ENCODE assay signal across 16 cellular contexts in genomic region chr11:773425-773824, GRCh38. TPM values are rescaled to one million over a fixed set of nuclear protein-coding genes. Genes with fewer than 3 reads are reported as not detected.
DNase-seq lines count a peak whose midpoint lies in the region; ATAC-seq, FAIRE-seq and TF ChIP-seq lines count a peak whose summit lies in the region.
"Had no signal": no experiment of that assay in that cellular context is flagged by ENCODE, and none has a peak within 500 bp of the region (broad histone marks: within the 10 kb centered on the region; RNA-seq: fewer than 3 reads in every experiment).

No MANE protein-coding gene starts in this region.

- POLR2A ChIA-PET in K562 (lab: Yijun Ruan, JAX): interaction anchor here (0.7 to 1.0 kb wide), 2 partner anchors 11 to 22 kb away, joined by 3 to 4 read pairs; no protein-coding TSS in a partner anchor

- peaks cover 70% of the 10 kb centered on the region for H3K79me2 ChIP-seq in MM.1S (ENCODE audit: low read length)
- H3K79me2 ChIP-seq in K562 (ENCODE audit: control insufficient read depth, insufficient read depth, low read length): peaks cover 75% of the 10 kb centered on the region
- peaks cover 48% of the 10 kb centered on the region for H3K79me2 ChIP-seq in neural progenitor cell (ENCODE audit: low read depth)

- TF ChIP-seq POLR2A in K562 (conservative IDR thresholded peaks at IDR 0.05): no peak

- peaks cover 11% of the 10 kb centered on the region for H3K4me1 Mint-ChIP-seq in neural progenitor cell

- TF ChIP-seq EP300 in K562 (IDR thresholded peaks at IDR 0.05; ENCODE audit: low read length): no peak

- H3K4me3 ChIP-seq in MM.1S (ENCODE audit: low read length) (no peak overlapping the region), K562 (no peak overlapping the region), neural progenitor cell (no peak overlapping the region), upper lobe of right lung (no peak overlapping the region), lower lobe of right lung (no peak overlapping the region)

- H3K27me3 Mint-ChIP-seq in neural progenitor cell (ENCODE audit: insufficient read depth, low read depth): no peaks in the 10 kb centered on the region
- H3K27me3 Mint-ChIP-seq: CD4-positive, alpha-beta T cell had no signal

- no peaks in the 10 kb centered on the region for H3K9me2 ChIP-seq in MM.1S (replicated peaks; ENCODE audit: insufficient read depth, low read length)

- CTCF ChIA-PET in K562 (lab: Yijun Ruan, JAX; ENCODE audit: low intra/inter-chr PET ratio): no interaction called here

- peaks cover 6% of the 10 kb centered on the region for H3K9me1 ChIP-seq in K562 (ENCODE audit: control insufficient read depth, insufficient read depth, low read length)

- H3K36me3 ChIP-seq in MM.1S (replicated peaks; ENCODE audit: insufficient read depth, low read length): peaks cover 9% of the 10 kb centered on the region
- peaks cover 62% of the 10 kb centered on the region for H3K36me3 ChIP-seq in K562 (ENCODE audit: control insufficient read depth, insufficient read depth, low read length)
- no peaks in the 10 kb centered on the region for H3K36me3 ChIP-seq in neural progenitor cell
- peaks cover 34% of the 10 kb centered on the region for H3K36me3 ChIP-seq in upper lobe of right lung
- H3K36me3 ChIP-seq in lower lobe of right lung: peaks cover 44% of the 10 kb centered on the region

- no peak overlapping the region for H3K27ac Mint-ChIP-seq in neural progenitor cell
- H3K27ac Mint-ChIP-seq: CD4-positive, alpha-beta T cell had no signal

- H4K20me1 ChIP-seq in MM.1S (ENCODE audit: insufficient read depth, low read length) (no peaks in the 10 kb centered on the region; the same call in 1 of the 2 replicates), K562 (replicated peaks; ENCODE audit: control insufficient read depth, insufficient read depth, low read length) (peaks cover 28% of the 10 kb centered on the region), neural progenitor cell (ENCODE audit: low read depth) (peaks cover 65% of the 10 kb centered on the region)

- H3K4me1 ChIP-seq in MM.1S (ENCODE audit: low read length) (peaks cover 3% of the 10 kb centered on the region; the same call in 1 of the 2 replicates), K562 (replicated peaks in 1 of 2; ENCODE audit: control insufficient read depth in 2 of 2, insufficient read depth in 2 of 2, low read length in 2 of 2) (peaks cover 15 to 82% of the 10 kb centered on the region in 2 experiments), neural progenitor cell (peaks cover 16% of the 10 kb centered on the region), upper lobe of right lung (peaks cover 22% of the 10 kb centered on the region), lower lobe of right lung (peaks cover 26% of the 10 kb centered on the region)

- H3K27me3 ChIP-seq in MM.1S (replicated peaks; ENCODE audit: insufficient read depth, low read length) (no peaks in the 10 kb centered on the region), K562 (ENCODE audit: control insufficient read depth in 2 of 2, insufficient read depth in 2 of 2, low read length in 2 of 2) (no peaks in the 10 kb centered on the region), neural progenitor cell (no peaks in the 10 kb centered on the region), upper lobe of right lung (no peaks in the 10 kb centered on the region), lower lobe of right lung (ENCODE audit: low read depth) (no peaks in the 10 kb centered on the region)

- in situ Hi-C loops in K562 (cut with MboI): no loop called here

- no peaks in the 10 kb centered on the region for H3K9me3 ChIP-seq in MM.1S (replicated peaks; ENCODE audit: insufficient read depth, low read length)
- no peaks in the 10 kb centered on the region; the same call in 1 of the 2 replicates for H3K9me3 ChIP-seq in K562 (replicated peaks; ENCODE audit: control insufficient read depth, insufficient read depth, low read depth, low read length)
- no peaks in the 10 kb centered on the region for H3K9me3 ChIP-seq in neural progenitor cell (ENCODE audit: low read depth)
- no peaks in the 10 kb centered on the region for H3K9me3 ChIP-seq in upper lobe of right lung
- no peaks in the 10 kb centered on the region for H3K9me3 ChIP-seq in lower lobe of right lung

- WGBS in K562 (ENCODE audit: insufficient coverage, low coverage, missing lambda C conversion rate): 100% methylated on average over 2 of the region's 5 CpGs

- H3K36me3 Mint-ChIP-seq in neural progenitor cell: peaks cover 2% of the 10 kb centered on the region

- TF ChIP-seq RAD21 in K562 (CRISPR knock-in tag; conservative IDR thresholded peaks at IDR 0.05 in 1 of 2, IDR thresholded peaks at IDR 0.05 in 1 of 2): no peak

- no peaks in the 10 kb centered on the region for H3F3A ChIP-seq in MM.1S (ENCODE audit: insufficient read depth, low read length)
- peaks cover 8% of the 10 kb centered on the region for H3F3A ChIP-seq in neural progenitor cell (ENCODE audit: low read depth)

- H3K27ac ChIP-seq in MM.1S (ENCODE audit: low read length) (no peak overlapping the region), K562 (ENCODE audit: extremely low read depth, low read depth, low read length) (no peak overlapping the region; the same call in 2 of the 3 replicates), neural progenitor cell (no peak overlapping the region), upper lobe of right lung (no peak overlapping the region), lower lobe of right lung (no peak overlapping the region)

- intact Hi-C loops in K562 (cut with micrococcal nuclease) (no loop called here), upper lobe of right lung (cut with DNase I) (no loop called here), lower lobe of right lung (cut with DNase I) (no loop called here)

- no peaks in the 10 kb centered on the region for H3K9me3 Mint-ChIP-seq in neural progenitor cell
- H3K9me3 Mint-ChIP-seq: CD4-positive, alpha-beta T cell had no signal

- no peak overlapping the region for H3K4me3 Mint-ChIP-seq in neural progenitor cell
- H3K4me3 Mint-ChIP-seq: CD4-positive, alpha-beta T cell had no signal

- no TSS peak for BruUV-seq in K562 (replicated peaks; lab: Mats Ljungman, UMichigan)

- DNase-seq in MM.1S (peak; percentile 5), K562 (ENCODE audit: extremely low read depth in 1 of 4, low spot score in 3 of 4) (no peak), neural progenitor cell (ENCODE audit: low spot score) (peak; percentile 1), upper lobe of right lung (peak; percentile 58), NCI-H1417 treated with DMSO at 0.1 percent for 48 hours (lab: John Stamatoyannopoulos, UW) (no peak), lower lobe of right lung (no peak), nucleus accumbens (lab: John Stamatoyannopoulos, UW) (no peak)
- DNase-seq: AML-193; CD4-positive, alpha-beta T cell; DMS79; NCI-H1092; NCI-H1694 treated with DMSO at 0.1 percent for 48 hours; NCI-H446 had no signal

- H3K4me2 ChIP-seq in MM.1S (ENCODE audit: low read depth, low read length): no peak overlapping the region
- H3K4me2 ChIP-seq in K562 (ENCODE audit: insufficient read depth, low read length): no peak overlapping the region
- H3K4me2 ChIP-seq in neural progenitor cell: no peak overlapping the region

- TF ChIP-seq CTCF in MM.1S (IDR thresholded peaks at IDR 0.05; ENCODE audit: low read length): no peak
- TF ChIP-seq CTCF in K562 (IDR thresholded peaks at IDR 0.05 in 2 of 3, conservative IDR thresholded peaks at IDR 0.05 in 1 of 3; ENCODE audit: insufficient read depth in 2 of 3, low read depth in 1 of 3, low read length in 3 of 3): no peak
- no peak for TF ChIP-seq CTCF in neural progenitor cell (IDR thresholded peaks at IDR 0.05)
- no peak for TF ChIP-seq CTCF in upper lobe of right lung (IDR thresholded peaks at IDR 0.05)
- no peak for TF ChIP-seq CTCF in lower lobe of right lung (IDR thresholded peaks at IDR 0.05)

- no peak overlapping the region for H2AFZ ChIP-seq in MM.1S (ENCODE audit: low read length)
- H2AFZ ChIP-seq in K562 (ENCODE audit: low read depth, low read length): no peak overlapping the region
- no peak overlapping the region for H2AFZ ChIP-seq in neural progenitor cell (replicated peaks)

- no peak for FAIRE-seq in K562 (lab: Jason Lieb, UNC)
- FAIRE-seq: GM12891, HTR-8/SVneo had no signal

- no peak overlapping the region for H3K9ac ChIP-seq in MM.1S (ENCODE audit: low read length)
- H3K9ac ChIP-seq in K562 (ENCODE audit: insufficient read depth in 1 of 2, low read depth in 2 of 2, low read length in 2 of 2): peak overlapping the region in 1 of 2 experiments; percentile 65; a peak in 2 of 4 replicates
- H3K9ac ChIP-seq in neural progenitor cell: peak overlapping the region; percentile 22

- ATAC-seq in K562 (no peak), upper lobe of right lung (no peak), lower lobe of right lung (no peak)
- ATAC-seq: Right ventricle myocardium inferior had no signal

RNA-seq across cellular contexts. Expression of gene GATD1, which starts 3.9 kb away (rescaled TPM):
- 140 and 450 TPM in 2 replicates for total RNA-seq in K562 (2011; cell fraction: chromatin; rRNA removed; ENCODE audit: low replicate concordance)
- total RNA-seq in K562 (2011; cell fraction: nucleolus; rRNA removed): 336 and 342 TPM in 2 replicates
- total RNA-seq in K562 (2011; cell fraction: nucleoplasm; rRNA removed): 156 and 178 TPM in 2 replicates
- 50.8 and 50.9 TPM in 2 replicates for total RNA-seq in K562 (2014; rRNA removed)
- total RNA-seq in K562 (2014; rRNA removed; fragmentation: Illumina TruSeq; extraction: Trizol): 13.5 and 17.1 TPM in 2 replicates
- total RNA-seq in K562 (2015; rRNA removed; fragmentation: Illumina TruSeq; extraction: Trizol): 45.4 and 49.5 TPM in 2 replicates
- total RNA-seq in K562 (2021): 105 and 118 TPM in 2 replicates
- 35.8 and 58.6 TPM in 2 replicates for polyA plus RNA-seq in K562 (2011; rRNA removed)
- polyA plus RNA-seq in K562 (2011; cell fraction: cytosol; rRNA removed): 47.9 and 104 TPM in 2 replicates
- 263 and 504 TPM in 2 replicates for polyA plus RNA-seq in K562 (2011; cell fraction: nucleus; rRNA removed)
- polyA plus RNA-seq in K562 (2012): 53.2 and 84.6 TPM in 2 replicates
- 36.9 and 78.5 TPM in 2 replicates for polyA plus RNA-seq in K562 (2014; fragmentation: Illumina TruSeq; extraction: Trizol)
- 1 to 10 TPM; 2.8 to 3.3 TPM for polyA plus RNA-seq in K562 (2014; fragmentation: Nextera tagmentation; extraction: Ambion mirVana)
- 144 TPM in 2 replicates for polyA plus RNA-seq in K562 (2014; rRNA removed)
- polyA minus RNA-seq in K562 (2011; rRNA and poly(A)+ RNA removed): 6.8 and 13.8 TPM in 2 replicates
- polyA minus RNA-seq in K562 (2011; cell fraction: cytosol; rRNA and poly(A)+ RNA removed): 29.3 and 39.0 TPM in 2 replicates
- polyA minus RNA-seq in K562 (2011; cell fraction: nucleus; rRNA and poly(A)+ RNA removed): 57.2 and 63.4 TPM in 2 replicates
- 24.1 and 52.9 TPM in 2 replicates for total RNA-seq in neural progenitor cell (ENCODE audit: low replicate concordance)
- 62.5 TPM for total RNA-seq in upper lobe of right lung
- 46.7 TPM for total RNA-seq in lower lobe of right lung

RNA-seq across cellular contexts. Expression of gene CEND1, which starts 16.5 kb away (rescaled TPM):
- total RNA-seq in K562 (2011; cell fraction: chromatin; rRNA removed; ENCODE audit: low replicate concordance): not detected in 2 replicates
- not detected in 2 replicates for total RNA-seq in K562 (2011; cell fraction: nucleolus; rRNA removed)
- total RNA-seq in K562 (2011; cell fraction: nucleoplasm; rRNA removed): not detected in 2 replicates
- total RNA-seq in K562 (2014; rRNA removed) (0.18 and 0.73 TPM in 2 replicates), K562 (2014; rRNA removed; fragmentation: Illumina TruSeq; extraction: Trizol) (not detected in 2 replicates), K562 (2015; rRNA removed; fragmentation: Illumina TruSeq; extraction: Trizol) (not detected in 2 replicates), K562 (2021) (0.16 and 0.63 TPM in 2 replicates), neural progenitor cell (ENCODE audit: low replicate concordance) (0.94 and 1.9 TPM in 2 replicates), upper lobe of right lung (not detected), lower lobe of right lung (not detected)
- polyA plus RNA-seq in K562 (2011; rRNA removed) (not detected in 2 replicates), K562 (2014; fragmentation: Illumina TruSeq; extraction: Trizol) (0.13 and 0.24 TPM in 2 replicates), K562 (2014; fragmentation: Nextera tagmentation; extraction: Ambion mirVana) (not detected), K562 (2014; rRNA removed) (1.2 TPM in 1 of 2 replicates, not detected in the other)
- polyA plus RNA-seq in K562 (2011; cell fraction: cytosol; rRNA removed): 0.06 TPM in 1 of 2 replicates, not detected in the other
- polyA plus RNA-seq in K562 (2011; cell fraction: nucleus; rRNA removed): not detected in 2 replicates
- polyA plus RNA-seq in K562 (2012): 0.28 and 0.31 TPM in 2 replicates
- not detected in 2 replicates for polyA minus RNA-seq in K562 (2011; rRNA and poly(A)+ RNA removed)
- not detected in 2 replicates for polyA minus RNA-seq in K562 (2011; cell fraction: cytosol; rRNA and poly(A)+ RNA removed)
- not detected in 2 replicates for polyA minus RNA-seq in K562 (2011; cell fraction: nucleus; rRNA and poly(A)+ RNA removed)
- total RNA-seq: CD4-positive, alpha-beta T cell; Right ventricle myocardium inferior had no signal

RNA-seq across cellular contexts. Expression of gene SLC25A22, which starts 24.7 kb away (rescaled TPM):
- 18.6 and 84.0 TPM in 2 replicates for total RNA-seq in K562 (2011; cell fraction: chromatin; rRNA removed; ENCODE audit: low replicate concordance)
- total RNA-seq in K562 (2011; cell fraction: nucleolus; rRNA removed): 75.0 and 76.5 TPM in 2 replicates
- total RNA-seq in K562 (2011; cell fraction: nucleoplasm; rRNA removed): 35.6 and 39.5 TPM in 2 replicates
- total RNA-seq in K562 (2014; rRNA removed) (17.0 and 21.5 TPM in 2 replicates), K562 (2014; rRNA removed; fragmentation: Illumina TruSeq; extraction: Trizol) (2.5 and 3.0 TPM in 2 replicates), K562 (2015; rRNA removed; fragmentation: Illumina TruSeq; extraction: Trizol) (11.4 and 11.8 TPM in 2 replicates), K562 (2021) (54.7 and 55.4 TPM in 2 replicates), neural progenitor cell (ENCODE audit: low replicate concordance) (11.0 and 38.4 TPM in 2 replicates), upper lobe of right lung (20.8 TPM), lower lobe of right lung (18.2 TPM)
- polyA plus RNA-seq in K562 (2011; rRNA removed) (9.3 and 32.2 TPM in 2 replicates), K562 (2014; fragmentation: Illumina TruSeq; extraction: Trizol) (15.0 and 37.3 TPM in 2 replicates), K562 (2014; fragmentation: Nextera tagmentation; extraction: Ambion mirVana) (under 1 TPM; 0.41 to 0.44 TPM), K562 (2014; rRNA removed) (30.0 and 32.8 TPM in 2 replicates)
- polyA plus RNA-seq in K562 (2011; cell fraction: cytosol; rRNA removed): 10.7 and 26.2 TPM in 2 replicates
- polyA plus RNA-seq in K562 (2011; cell fraction: nucleus; rRNA removed): 46.7 and 86.6 TPM in 2 replicates
- polyA plus RNA-seq in K562 (2012): 25.7 and 28.8 TPM in 2 replicates
- polyA minus RNA-seq in K562 (2011; rRNA and poly(A)+ RNA removed): 6.1 and 7.3 TPM in 2 replicates
- polyA minus RNA-seq in K562 (2011; cell fraction: cytosol; rRNA and poly(A)+ RNA removed): 19.8 and 31.9 TPM in 2 replicates
- polyA minus RNA-seq in K562 (2011; cell fraction: nucleus; rRNA and poly(A)+ RNA removed): 14.7 and 16.0 TPM in 2 replicates

RNA-seq across cellular contexts. Expression of gene TALDO1, which starts 26.2 kb away (rescaled TPM):
- total RNA-seq in K562 (2011; cell fraction: chromatin; rRNA removed; ENCODE audit: low replicate concordance): 172 and 310 TPM in 2 replicates
- total RNA-seq in K562 (2011; cell fraction: nucleolus; rRNA removed): 171 and 194 TPM in 2 replicates
- total RNA-seq in K562 (2011; cell fraction: nucleoplasm; rRNA removed): 200 and 202 TPM in 2 replicates
- total RNA-seq in K562 (2014; rRNA removed) (507 and 536 TPM in 2 replicates), K562 (2014; rRNA removed; fragmentation: Illumina TruSeq; extraction: Trizol) (228 and 260 TPM in 2 replicates), K562 (2015; rRNA removed; fragmentation: Illumina TruSeq; extraction: Trizol) (413 and 441 TPM in 2 replicates), K562 (2021) (541 and 595 TPM in 2 replicates), neural progenitor cell (ENCODE audit: low replicate concordance) (101 and 114 TPM in 2 replicates), upper lobe of right lung (196 TPM), lower lobe of right lung (218 TPM)
- polyA plus RNA-seq in K562 (2011; rRNA removed) (416 and 427 TPM in 2 replicates), K562 (2014; fragmentation: Illumina TruSeq; extraction: Trizol) (400 and 436 TPM in 2 replicates), K562 (2014; fragmentation: Nextera tagmentation; extraction: Ambion mirVana) (100 to 1,000 TPM; 328 to 492 TPM), K562 (2014; rRNA removed) (520 and 521 TPM in 2 replicates)
- polyA plus RNA-seq in K562 (2011; cell fraction: cytosol; rRNA removed): 459 and 498 TPM in 2 replicates
- polyA plus RNA-seq in K562 (2011; cell fraction: nucleus; rRNA removed): 247 and 274 TPM in 2 replicates
- 413 and 492 TPM in 2 replicates for polyA plus RNA-seq in K562 (2012)
- 150 and 162 TPM in 2 replicates for polyA minus RNA-seq in K562 (2011; rRNA and poly(A)+ RNA removed)
- 252 and 295 TPM in 2 replicates for polyA minus RNA-seq in K562 (2011; cell fraction: cytosol; rRNA and poly(A)+ RNA removed)
- 42.5 and 74.1 TPM in 2 replicates for polyA minus RNA-seq in K562 (2011; cell fraction: nucleus; rRNA and poly(A)+ RNA removed)

RNA-seq across cellular contexts. Expression of gene PIDD1, which starts 31.6 kb away (rescaled TPM):
- 31.9 and 139 TPM in 2 replicates for total RNA-seq in K562 (2011; cell fraction: chromatin; rRNA removed; ENCODE audit: low replicate concordance)
- total RNA-seq in K562 (2011; cell fraction: nucleolus; rRNA removed): 157 and 166 TPM in 2 replicates
- 58.5 and 69.8 TPM in 2 replicates for total RNA-seq in K562 (2011; cell fraction: nucleoplasm; rRNA removed)
- total RNA-seq in K562 (2014; rRNA removed): 13.2 and 18.7 TPM in 2 replicates
- 0.95 and 1.0 TPM in 2 replicates for total RNA-seq in K562 (2014; rRNA removed; fragmentation: Illumina TruSeq; extraction: Trizol)
- total RNA-seq in K562 (2015; rRNA removed; fragmentation: Illumina TruSeq; extraction: Trizol): 7.3 and 7.6 TPM in 2 replicates
- total RNA-seq in K562 (2021): 31.3 and 32.1 TPM in 2 replicates
- polyA plus RNA-seq in K562 (2011; rRNA removed): 8.5 and 20.7 TPM in 2 replicates
- 13.4 and 29.0 TPM in 2 replicates for polyA plus RNA-seq in K562 (2011; cell fraction: cytosol; rRNA removed)
- polyA plus RNA-seq in K562 (2011; cell fraction: nucleus; rRNA removed): 284 and 380 TPM in 2 replicates
- polyA plus RNA-seq in K562 (2012): 20.6 and 37.0 TPM in 2 replicates
- 3.0 and 11.1 TPM in 2 replicates for polyA plus RNA-seq in K562 (2014; fragmentation: Illumina TruSeq; extraction: Trizol)
- under 1 TPM; 0.32 to 0.36 TPM for polyA plus RNA-seq in K562 (2014; fragmentation: Nextera tagmentation; extraction: Ambion mirVana)
- 47.5 and 52.7 TPM in 2 replicates for polyA plus RNA-seq in K562 (2014; rRNA removed)
- 2.6 and 3.2 TPM in 2 replicates for polyA minus RNA-seq in K562 (2011; rRNA and poly(A)+ RNA removed)
- 11.4 and 11.9 TPM in 2 replicates for polyA minus RNA-seq in K562 (2011; cell fraction: cytosol; rRNA and poly(A)+ RNA removed)
- 53.5 and 55.9 TPM in 2 replicates for polyA minus RNA-seq in K562 (2011; cell fraction: nucleus; rRNA and poly(A)+ RNA removed)
- 4.8 and 34.6 TPM in 2 replicates for total RNA-seq in neural progenitor cell (ENCODE audit: low replicate concordance)
- 13.1 TPM for total RNA-seq in upper lobe of right lung
- total RNA-seq in lower lobe of right lung: 12.6 TPM

Comparison
In these comparisons a context has a peak if more than half of its experiments do, and no peak if none do; other contexts are left out.
1. DNase-seq: peak in MM.1S (single experiment), neural progenitor cell (single experiment) and upper lobe of right lung (single experiment); none in K562 (0 of 4), NCI-H1417 treated with DMSO at 0.1 percent for 48 hours (single experiment), lower lobe of right lung (single experiment) and nucleus accumbens (0 of 56).